ENCODE assay signal across 8 cellular contexts in the genomic region with DNA sequence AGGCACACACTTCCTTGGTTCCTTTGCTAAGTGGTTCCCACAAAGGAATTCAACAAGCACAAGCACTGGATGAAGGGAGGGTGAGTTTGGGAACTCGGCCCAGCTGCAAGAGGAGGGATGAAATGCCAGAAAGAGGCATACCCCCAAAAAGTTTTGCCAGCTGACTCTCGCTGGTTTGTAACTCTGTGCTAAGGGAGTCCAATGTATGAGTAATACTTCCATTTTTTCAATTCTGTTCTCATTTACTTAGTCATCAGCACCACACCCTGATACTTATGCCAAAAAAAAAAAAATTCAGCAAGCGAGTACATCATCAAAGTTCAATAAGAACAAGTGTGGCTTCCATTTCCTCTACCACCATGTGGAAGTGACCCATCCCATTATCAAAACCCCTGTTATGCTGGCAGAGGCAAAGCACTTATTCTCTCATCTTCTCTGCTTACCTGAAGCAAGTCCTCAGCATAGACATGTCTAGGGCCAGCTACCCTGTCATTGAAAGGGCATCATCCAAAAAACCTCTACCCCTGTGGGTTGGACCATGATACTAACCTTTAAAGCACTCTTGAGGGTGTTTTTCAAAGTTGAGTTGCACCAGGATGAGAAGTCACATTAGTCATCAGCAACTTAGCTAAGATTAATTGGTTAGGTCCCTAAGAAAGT. TPM values are rescaled to one million over a fixed set of nuclear protein-coding genes. Genes with fewer than 3 reads are reported as not detected.
DNase-seq lines count a peak whose midpoint lies in the region; TF ChIP-seq lines count a peak whose summit lies in the region.

No MANE protein-coding gene starts in this region.

- H3K27ac ChIP-seq in RWPE1 = peak overlapping the region; percentile 66

- peak overlapping the region; percentile 35 for H3K4me3 Mint-ChIP-seq in dendritic cell treated with granulocyte-macrophage colony-stimulating factor and Interleukin-4, amounts not matched to agents 40 ng/mL and 50 ng/mL, for 4 days

- H3K36me3 Mint-ChIP-seq in dendritic cell treated with granulocyte-macrophage colony-stimulating factor and Interleukin-4, amounts not matched to agents 40 ng/mL and 50 ng/mL, for 4 days (ENCODE audit: low read depth) = no peaks in the 10 kb centered on the region

- H3K4me1 Mint-ChIP-seq in dendritic cell treated with granulocyte-macrophage colony-stimulating factor and Interleukin-4, amounts not matched to agents 40 ng/mL and 50 ng/mL, for 4 days (ENCODE audit: low read depth) = peaks cover 77% of the 10 kb centered on the region

- H3K9me3 Mint-ChIP-seq in dendritic cell treated with granulocyte-macrophage colony-stimulating factor and Interleukin-4, amounts not matched to agents 40 ng/mL and 50 ng/mL, for 4 days = peaks cover 6% of the 10 kb centered on the region

- CTCF ChIA-PET in RWPE1 (lab: Yijun Ruan, JAX) = interaction anchor here (0.6 kb wide), 1 partner anchor 898 kb away, joined by 5 read pairs; no protein-coding TSS in a partner anchor

- intact Hi-C loops in dendritic cell treated with granulocyte-macrophage colony-stimulating factor and Interleukin-4, amounts not matched to agents 40 ng/mL and 50 ng/mL, for 4 days (cut with micrococcal nuclease) = loop anchor here (5.0 kb wide), 1 partner anchor 359 kb away; no protein-coding TSS in a partner anchor

- POLR2A ChIA-PET in RWPE1 (lab: Yijun Ruan, JAX; ENCODE audit: low non-redundant PET) = no interaction called here

- peaks cover 6% of the 10 kb centered on the region for H3K27me3 Mint-ChIP-seq in dendritic cell treated with granulocyte-macrophage colony-stimulating factor and Interleukin-4, amounts not matched to agents 40 ng/mL and 50 ng/mL, for 4 days

- no peak for TF ChIP-seq CTCF in RWPE1 (conservative IDR thresholded peaks at IDR 0.05; ENCODE audit: low read depth)

- H3K27ac Mint-ChIP-seq in dendritic cell treated with granulocyte-macrophage colony-stimulating factor and Interleukin-4, amounts not matched to agents 40 ng/mL and 50 ng/mL, for 4 days = peak overlapping the region; percentile 99

- DNase-seq in GM03348 (ENCODE audit: low spot score) (peak; percentile 77), RWPE1 (ENCODE audit: low spot score) (peak; percentile 87), renal cortical epithelial cell (ENCODE audit: low read depth) (peak; percentile 73), SHP77 (lab: John Stamatoyannopoulos, UW) (no peak), NCI-H1048 (lab: John Stamatoyannopoulos, UW) (no peak), NCI-H1694 treated with DMSO at 0.1 percent for 48 hours (lab: John Stamatoyannopoulos, UW) (no peak), NCI-H146 (lab: John Stamatoyannopoulos, UW) (no peak)

RNA-seq across cellular contexts. Expression of a gene that starts 6.9 kb away (rescaled TPM):
- total RNA-seq in renal cortical epithelial cell = 41.3 and 49.0 TPM in 2 replicates

Comparison
In these comparisons a context has a peak if more than half of its experiments do, and no peak if none do; other contexts are left out.
1. DNase-seq: peak in GM03348 (single experiment), RWPE1 (single experiment) and renal cortical epithelial cell (single experiment); none in SHP77 (0 of 2), NCI-H1048 (single experiment), NCI-H1694 treated with DMSO at 0.1 percent for 48 hours (single experiment) and NCI-H146 (single experiment).